In the genomic region with DNA sequence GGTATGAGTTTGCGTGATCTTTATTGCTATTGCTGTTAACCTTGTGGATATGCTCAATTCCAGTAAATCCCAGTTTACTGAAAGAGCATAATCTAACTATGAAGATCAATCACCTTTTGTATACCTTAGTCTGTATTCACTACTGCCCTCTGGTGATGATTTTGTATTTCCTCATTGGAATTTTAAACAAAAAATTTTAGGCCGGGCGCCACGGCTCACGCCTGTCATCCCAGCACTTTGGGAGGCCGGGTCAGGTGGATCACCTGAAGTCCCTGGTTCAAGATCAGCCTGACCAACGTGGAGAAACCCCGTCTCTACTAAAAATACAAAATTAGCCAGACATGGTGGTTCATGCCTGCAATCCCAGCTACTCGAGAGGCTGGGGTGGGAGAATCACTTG, we compare ENCODE assay signal across 14 cellular contexts. TPM values are rescaled to one million over a fixed set of nuclear protein-coding genes. Genes with fewer than 3 reads are reported as not detected.
A peak's percentile ranks its signal among the peaks of the same experiment; 100 is the strongest.
DNase-seq lines count a peak whose midpoint lies in the region; ATAC-seq, FAIRE-seq and TF ChIP-seq lines count a peak whose summit lies in the region.
"Had no signal": no experiment of that assay in that cellular context is flagged by ENCODE, and none has a peak within 500 bp of the region (broad histone marks: within the 10 kb centered on the region; RNA-seq: fewer than 3 reads in every experiment).

No MANE protein-coding gene starts in this region.

- POLR2A ChIA-PET in HepG2 (lab: Yijun Ruan, JAX): no interaction called here

- no peak for DNase-seq in BE2C
- DNase-seq in GM23338 (ENCODE audit: low spot score): peak; percentile 57
- DNase-seq in adipocyte (ENCODE audit: low read depth): peak; percentile 49
- DNase-seq in HepG2 (ENCODE audit: low spot score): peak; percentile 24
- DNase-seq in pons (ENCODE audit: low spot score): no peak
- DNase-seq in stimulated activated CD4-positive, alpha-beta T cell treated with anti-CD3 and anti-CD28 coated beads, Interleukin-15, amount 100 ng/mL, for 24 hours: no peak
- no peak for DNase-seq in Karpas-422
- no peak for DNase-seq in effector memory CD4-positive, alpha-beta T cell
- DNase-seq: activated T-cell treated with anti-CD3 and anti-CD28 coated beads, Interleukin-2, amount 50 U/mL, for 4 hours; cerebellar nuclear complex; DMS79 treated with DMSO at 0.1 percent for 48 hours; GOT3; heart left ventricle; stimulated activated naive B cell treated with anti-CD40 and anti-IgM and Interleukin-4, amounts not matched to agents 10 μg/mL and 1 μg/mL and 100 μg/mL, for 72 hours had no signal

- 77% methylated on average over 9 of the region's 9 CpGs for WGBS in HepG2 (ENCODE audit: low lambda C conversion rate)

- H3K4me3 ChIP-seq in BE2C (ENCODE audit: low read depth, low read length) (no peak overlapping the region), GM23338 (no peak overlapping the region), adipocyte (ENCODE audit: low read length) (no peak overlapping the region), HepG2 (replicated peaks in 1 of 3; ENCODE audit: insufficient read depth in 1 of 3, low read depth in 2 of 3, low read length in 3 of 3) (no peak overlapping the region), Karpas-422 (ENCODE audit: low read length) (no peak overlapping the region)
- H3K4me3 ChIP-seq in effector memory CD4-positive, alpha-beta T cell (ENCODE audit: insufficient read depth, low read depth, low read length, poor library complexity, severe bottlenecking): no peak overlapping the region
- H3K4me3 ChIP-seq: heart left ventricle had no signal

- H3K9ac ChIP-seq in adipocyte (ENCODE audit: low read length) (no peak overlapping the region), HepG2 (ENCODE audit: insufficient read depth, low read depth, low read length) (no peak overlapping the region), Karpas-422 (ENCODE audit: low read length) (no peak overlapping the region)

- H3F3A ChIP-seq in GM23338 (replicated peaks; ENCODE audit: low read depth): no peaks in the 10 kb centered on the region

- H3K36me3 ChIP-seq in BE2C (no peaks in the 10 kb centered on the region), GM23338 (ENCODE audit: insufficient read depth) (no peaks in the 10 kb centered on the region), adipocyte (ENCODE audit: control insufficient read depth, insufficient read depth, low read length, severe bottlenecking) (no peaks in the 10 kb centered on the region), HepG2 (replicated peaks in 1 of 2; ENCODE audit: control insufficient read depth in 1 of 2, insufficient read depth in 2 of 2, low read length in 2 of 2) (no peaks in the 10 kb centered on the region), Karpas-422 (ENCODE audit: insufficient read depth, low read length) (no peaks in the 10 kb centered on the region)
- H3K36me3 ChIP-seq in effector memory CD4-positive, alpha-beta T cell (ENCODE audit: control insufficient read depth, insufficient read depth, low read length): peaks cover 3% of the 10 kb centered on the region

- H3K4me1 ChIP-seq in BE2C: no peaks in the 10 kb centered on the region
- H3K4me1 ChIP-seq in GM23338 (ENCODE audit: insufficient read depth): no peaks in the 10 kb centered on the region
- H3K4me1 ChIP-seq in adipocyte (ENCODE audit: control insufficient read depth, insufficient read depth, low read length): peaks cover 7% of the 10 kb centered on the region
- peaks cover 22% of the 10 kb centered on the region for H3K4me1 ChIP-seq in HepG2 (ENCODE audit: insufficient read depth, low read length)
- H3K4me1 ChIP-seq in Karpas-422 (ENCODE audit: low read length): peaks cover 12% of the 10 kb centered on the region
- H3K4me1 ChIP-seq in effector memory CD4-positive, alpha-beta T cell (ENCODE audit: control insufficient read depth, insufficient read depth, low read length, poor library complexity, severe bottlenecking): no peaks in the 10 kb centered on the region

- BruUV-seq in HepG2 (replicated peaks; lab: Mats Ljungman, UMichigan): no TSS peak

- H3K4me1 Mint-ChIP-seq in GM23338: peaks cover 3% of the 10 kb centered on the region; the same call in 2 of the 3 replicates

- H3K4me2 ChIP-seq in GM23338 (no peak overlapping the region), HepG2 (ENCODE audit: low read depth, low read length) (no peak overlapping the region), Karpas-422 (ENCODE audit: low read depth, low read length, poor library complexity, severe bottlenecking) (no peak overlapping the region)

- CTCF ChIA-PET in HepG2 (lab: Yijun Ruan, JAX; ENCODE audit: low intra/inter-chr PET ratio, low total read pairs): no interaction called here

- TF ChIP-seq EP300 in HepG2 (IDR thresholded peaks at IDR 0.05; ENCODE audit: low read depth in 2 of 2, low read length in 2 of 2): no peak
- TF ChIP-seq EP300 in HepG2 (CRISPR knock-in tag; IDR thresholded peaks at IDR 0.05; ENCODE audit: borderline replicate concordance): no peak

- in situ Hi-C loops in HepG2 (cut with HindIII; ENCODE audit: extremely low pct_ligation_motif_present, low pct_unique_long_range_greater_than_20kb): no loop called here

- H3K4me3 Mint-ChIP-seq in GM23338: no peak overlapping the region
- H3K4me3 Mint-ChIP-seq: activated T-cell treated with anti-CD3 and anti-CD28 coated beads, Interleukin-2, amount 50 U/mL, for 4 hours; stimulated activated naive B cell treated with anti-CD40 and anti-IgM and Interleukin-4, amounts not matched to agents 10 μg/mL and 1 μg/mL and 100 μg/mL, for 72 hours had no signal

- no peaks in the 10 kb centered on the region for H3K9me3 Mint-ChIP-seq in GM23338
- H3K9me3 Mint-ChIP-seq: activated T-cell treated with anti-CD3 and anti-CD28 coated beads, Interleukin-2, amount 50 U/mL, for 4 hours; stimulated activated naive B cell treated with anti-CD40 and anti-IgM and Interleukin-4, amounts not matched to agents 10 μg/mL and 1 μg/mL and 100 μg/mL, for 72 hours had no signal

- peaks cover 11% of the 10 kb centered on the region for H3K27me3 Mint-ChIP-seq in GM23338 (ENCODE audit: insufficient read depth, low read depth, poor library complexity)
- H3K27me3 Mint-ChIP-seq: stimulated activated naive B cell treated with anti-CD40 and anti-IgM and Interleukin-4, amounts not matched to agents 10 μg/mL and 1 μg/mL and 100 μg/mL, for 72 hours had no signal

- ATAC-seq in GM23338 (no peak; the same call in 1 of the 3 replicates), HepG2 (no peak)
- ATAC-seq: activated T-cell treated with anti-CD3 and anti-CD28 coated beads, Interleukin-2, amount 50 U/mL, for 4 hours; stimulated activated naive B cell treated with anti-CD40 and anti-IgM and Interleukin-4, amounts not matched to agents 10 μg/mL and 1 μg/mL and 100 μg/mL, for 72 hours had no signal

- intact Hi-C loops in HepG2 (cut with micrococcal nuclease; ENCODE audit: unreplicated experiment): no loop called here

- H3K9me2 ChIP-seq in GM23338 (ENCODE audit: insufficient read depth): no peaks in the 10 kb centered on the region
- no peaks in the 10 kb centered on the region for H3K9me2 ChIP-seq in Karpas-422 (replicated peaks; ENCODE audit: insufficient read depth, low read length)

- no peak overlapping the region for H2AFZ ChIP-seq in GM23338
- H2AFZ ChIP-seq in HepG2 (ENCODE audit: low read length): no peak overlapping the region
- H2AFZ ChIP-seq in Karpas-422 (ENCODE audit: low read length): no peak overlapping the region

- peak; percentile 25; the same call in 1 of the 2 replicates for TF ChIP-seq CTCF in BE2C (IDR thresholded peaks at IDR 0.05; ENCODE audit: low read depth, low read length)
- TF ChIP-seq CTCF in GM23338 (conservative IDR thresholded peaks at IDR 0.05; ENCODE audit: low read depth in 2 of 2): peak in 1 of 2 experiments; percentile 57; a peak in 3 of 4 replicates
- peak; percentile 40 for TF ChIP-seq CTCF in HepG2 (CRISPR knock-in tag; IDR thresholded peaks at IDR 0.05)

- H3K9me3 ChIP-seq in BE2C: no peaks in the 10 kb centered on the region
- H3K9me3 ChIP-seq in adipocyte (ENCODE audit: control insufficient read depth, low read length): no peaks in the 10 kb centered on the region
- no peaks in the 10 kb centered on the region for H3K9me3 ChIP-seq in HepG2 (ENCODE audit: low read length)
- H3K9me3 ChIP-seq in Karpas-422 (ENCODE audit: low read length): no peaks in the 10 kb centered on the region
- no peaks in the 10 kb centered on the region for H3K9me3 ChIP-seq in effector memory CD4-positive, alpha-beta T cell (ENCODE audit: control insufficient read depth, low read length)
- H3K9me3 ChIP-seq: heart left ventricle had no signal

- peak; percentile 66 for FAIRE-seq in HepG2 (lab: Jason Lieb, UNC)

- no peak for TF ChIP-seq POLR2A in HepG2 (IDR thresholded peaks at IDR 0.05; ENCODE audit: insufficient read depth in 1 of 2, low read depth in 2 of 2, low read length in 2 of 2)

- H3K79me2 ChIP-seq in GM23338 (replicated peaks; ENCODE audit: insufficient read depth) (peaks cover 8% of the 10 kb centered on the region; the same call in 1 of the 2 replicates), HepG2 (ENCODE audit: insufficient read depth, low read length) (peaks cover 4% of the 10 kb centered on the region), Karpas-422 (ENCODE audit: low read length) (peaks cover 33% of the 10 kb centered on the region)

- H3K27me3 ChIP-seq in BE2C (no peaks in the 10 kb centered on the region), GM23338 (ENCODE audit: insufficient read depth) (no peaks in the 10 kb centered on the region), adipocyte (replicated peaks; ENCODE audit: control insufficient read depth, insufficient read depth, low read length) (no peaks in the 10 kb centered on the region), HepG2 (ENCODE audit: control insufficient read depth in 1 of 2, insufficient read depth in 2 of 2, low read length in 2 of 2) (no peaks in the 10 kb centered on the region), Karpas-422 (ENCODE audit: low read length) (no peaks in the 10 kb centered on the region)
- H3K27me3 ChIP-seq in effector memory CD4-positive, alpha-beta T cell (replicated peaks; ENCODE audit: control insufficient read depth, insufficient read depth, low read length, poor library complexity, severe bottlenecking): no peaks in the 10 kb centered on the region
- H3K27me3 ChIP-seq: heart left ventricle had no signal

- no peak for TF ChIP-seq RAD21 in HepG2 (CRISPR knock-in tag; IDR thresholded peaks at IDR 0.05)

- no peak overlapping the region for H3K27ac ChIP-seq in GM23338 (ENCODE audit: low read depth)
- H3K27ac ChIP-seq in HepG2 (ENCODE audit: extremely low read length, insufficient read depth, low read length): no peak overlapping the region
- H3K27ac ChIP-seq in Karpas-422 (ENCODE audit: low read length): no peak overlapping the region
- H3K27ac ChIP-seq in effector memory CD4-positive, alpha-beta T cell (ENCODE audit: insufficient read depth, low read length, poor library complexity, severe bottlenecking): no peak overlapping the region
- H3K27ac ChIP-seq: heart left ventricle had no signal

- no peaks in the 10 kb centered on the region for H4K20me1 ChIP-seq in GM23338 (replicated peaks; ENCODE audit: insufficient read depth)
- no peaks in the 10 kb centered on the region for H4K20me1 ChIP-seq in HepG2 (ENCODE audit: insufficient read depth, low read length)
- H4K20me1 ChIP-seq in Karpas-422 (ENCODE audit: insufficient read depth, low read depth, low read length): no peaks in the 10 kb centered on the region

- H3K36me3 Mint-ChIP-seq in GM23338 (ENCODE audit: low read depth): no peaks in the 10 kb centered on the region; the same call in 2 of the 3 replicates

- no peak overlapping the region for H3K27ac Mint-ChIP-seq in GM23338
- H3K27ac Mint-ChIP-seq: stimulated activated naive B cell treated with anti-CD40 and anti-IgM and Interleukin-4, amounts not matched to agents 10 μg/mL and 1 μg/mL and 100 μg/mL, for 72 hours had no signal

RNA-seq across cellular contexts. Expression of a gene that starts 5.1 kb away (rescaled TPM):
- polyA plus RNA-seq in BE2C (2012; ENCODE audit: insufficient read depth, insufficient read length, low read depth): 18.6 TPM
- total RNA-seq in GM23338 (2014; rRNA removed; shearing (Covaris generic)): 19.1 and 54.9 TPM in 2 replicates
- polyA plus RNA-seq in GM23338 (2016; fragmentation: Nextera tagmentation; extraction: Ambion mirVana) (73.9 and 83.7 TPM in 2 replicates), HepG2 (2011; rRNA removed) (22.8 and 25.7 TPM in 2 replicates)
- 105 and 125 TPM in 2 replicates for total RNA-seq in HepG2 (2016; rRNA removed; fragmentation: Illumina TruSeq; extraction: Trizol)
- 137 and 165 TPM in 2 replicates for total RNA-seq in HepG2 (2016; cell fraction: cytosol; rRNA removed; fragmentation: Illumina TruSeq; extraction: Trizol; ENCODE audit: low read depth)
- total RNA-seq in HepG2 (2016; cell fraction: insoluble cytoplasmic fraction; rRNA removed; fragmentation: Illumina TruSeq; extraction: Trizol): 102 and 125 TPM in 2 replicates
- 133 and 151 TPM in 2 replicates for total RNA-seq in HepG2 (2016; cell fraction: membrane; rRNA removed; fragmentation: Illumina TruSeq; extraction: Trizol)
- 41.5 and 44.9 TPM in 2 replicates for total RNA-seq in HepG2 (2016; cell fraction: nucleus; rRNA removed; fragmentation: Illumina TruSeq; extraction: Trizol)
- 25.9 and 29.9 TPM in 2 replicates for polyA plus RNA-seq in HepG2 (2011; cell fraction: cytosol; rRNA removed)
- polyA plus RNA-seq in HepG2 (2011; cell fraction: nucleus; rRNA removed): 12.0 and 12.6 TPM in 2 replicates
- 35.6 and 38.0 TPM in 2 replicates for polyA plus RNA-seq in HepG2 (2012)
- polyA plus RNA-seq in HepG2 (2016; cell fraction: cytosol; fragmentation: Illumina TruSeq; extraction: Trizol; ENCODE audit: low read depth): 146 and 159 TPM in 2 replicates
- polyA plus RNA-seq in HepG2 (2016; cell fraction: insoluble cytoplasmic fraction; fragmentation: Illumina TruSeq; extraction: Trizol; ENCODE audit: low read depth): 125 and 128 TPM in 2 replicates
- polyA plus RNA-seq in HepG2 (2016; cell fraction: membrane; fragmentation: Illumina TruSeq; extraction: Trizol; ENCODE audit: low read depth): 113 and 115 TPM in 2 replicates
- polyA plus RNA-seq in HepG2 (2016; cell fraction: nucleus; fragmentation: Illumina TruSeq; extraction: Trizol; ENCODE audit: insufficient read depth, low read depth): 57.4 and 59.6 TPM in 2 replicates
- 9.1 and 10.7 TPM in 2 replicates for polyA minus RNA-seq in HepG2 (2011; rRNA and poly(A)+ RNA removed; ENCODE audit: low replicate concordance)
- polyA minus RNA-seq in HepG2 (2011; cell fraction: cytosol; rRNA and poly(A)+ RNA removed): 8.6 and 9.5 TPM in 2 replicates
- polyA minus RNA-seq in HepG2 (2011; cell fraction: nucleus; rRNA and poly(A)+ RNA removed): 14.5 and 17.4 TPM in 2 replicates
- total RNA-seq in Karpas-422 (2014; rRNA removed; shearing (Covaris generic); ENCODE audit: low replicate concordance): 33.3 and 39.4 TPM in 2 replicates

RNA-seq across cellular contexts. Expression of a gene that starts 22.1 kb away (rescaled TPM):
- 99.2 TPM for polyA plus RNA-seq in BE2C (2012; ENCODE audit: insufficient read depth, insufficient read length, low read depth)
- total RNA-seq in GM23338 (2014; rRNA removed; shearing (Covaris generic)): 343 and 378 TPM in 2 replicates
- 314 and 333 TPM in 2 replicates for polyA plus RNA-seq in GM23338 (2016; fragmentation: Nextera tagmentation; extraction: Ambion mirVana)
- total RNA-seq in HepG2 (2016; rRNA removed; fragmentation: Illumina TruSeq; extraction: Trizol): 340 and 437 TPM in 2 replicates
- total RNA-seq in HepG2 (2016; cell fraction: cytosol; rRNA removed; fragmentation: Illumina TruSeq; extraction: Trizol; ENCODE audit: low read depth): 104 and 110 TPM in 2 replicates
- total RNA-seq in HepG2 (2016; cell fraction: insoluble cytoplasmic fraction; rRNA removed; fragmentation: Illumina TruSeq; extraction: Trizol): 333 and 424 TPM in 2 replicates
- 151 and 155 TPM in 2 replicates for total RNA-seq in HepG2 (2016; cell fraction: membrane; rRNA removed; fragmentation: Illumina TruSeq; extraction: Trizol)
- 146 and 161 TPM in 2 replicates for total RNA-seq in HepG2 (2016; cell fraction: nucleus; rRNA removed; fragmentation: Illumina TruSeq; extraction: Trizol)
- polyA plus RNA-seq in HepG2 (2011; rRNA removed): 107 and 138 TPM in 2 replicates
- polyA plus RNA-seq in HepG2 (2011; cell fraction: cytosol; rRNA removed): 82.8 and 109 TPM in 2 replicates
- 37.1 and 40.4 TPM in 2 replicates for polyA plus RNA-seq in HepG2 (2011; cell fraction: nucleus; rRNA removed)
- polyA plus RNA-seq in HepG2 (2012): 213 and 256 TPM in 2 replicates
- polyA plus RNA-seq in HepG2 (2016; cell fraction: cytosol; fragmentation: Illumina TruSeq; extraction: Trizol; ENCODE audit: low read depth): 49.7 and 50.6 TPM in 2 replicates
- polyA plus RNA-seq in HepG2 (2016; cell fraction: insoluble cytoplasmic fraction; fragmentation: Illumina TruSeq; extraction: Trizol; ENCODE audit: low read depth): 353 and 356 TPM in 2 replicates
- 70.7 and 79.2 TPM in 2 replicates for polyA plus RNA-seq in HepG2 (2016; cell fraction: membrane; fragmentation: Illumina TruSeq; extraction: Trizol; ENCODE audit: low read depth)
- 148 and 151 TPM in 2 replicates for polyA plus RNA-seq in HepG2 (2016; cell fraction: nucleus; fragmentation: Illumina TruSeq; extraction: Trizol; ENCODE audit: insufficient read depth, low read depth)
- polyA minus RNA-seq in HepG2 (2011; rRNA and poly(A)+ RNA removed; ENCODE audit: low replicate concordance): 71.9 and 75.3 TPM in 2 replicates
- 132 and 133 TPM in 2 replicates for polyA minus RNA-seq in HepG2 (2011; cell fraction: cytosol; rRNA and poly(A)+ RNA removed)
- 81.9 and 92.7 TPM in 2 replicates for polyA minus RNA-seq in HepG2 (2011; cell fraction: nucleus; rRNA and poly(A)+ RNA removed)
- 209 and 326 TPM in 2 replicates for total RNA-seq in Karpas-422 (2014; rRNA removed; shearing (Covaris generic); ENCODE audit: low replicate concordance)

RNA-seq across cellular contexts. Expression of a gene that starts 56.7 kb away (rescaled TPM):
- polyA plus RNA-seq in BE2C (2012; ENCODE audit: insufficient read depth, insufficient read length, low read depth): 0.60 TPM
- 13.1 and 16.2 TPM in 2 replicates for total RNA-seq in GM23338 (2014; rRNA removed; shearing (Covaris generic))
- polyA plus RNA-seq in GM23338 (2016; fragmentation: Nextera tagmentation; extraction: Ambion mirVana) (24.8 and 27.4 TPM in 2 replicates), HepG2 (2011; rRNA removed) (1.8 and 2.7 TPM in 2 replicates)
- total RNA-seq in HepG2 (2016; rRNA removed; fragmentation: Illumina TruSeq; extraction: Trizol): 3.4 and 5.0 TPM in 2 replicates
- 0.81 and 1.1 TPM in 2 replicates for total RNA-seq in HepG2 (2016; cell fraction: cytosol; rRNA removed; fragmentation: Illumina TruSeq; extraction: Trizol; ENCODE audit: low read depth)
- total RNA-seq in HepG2 (2016; cell fraction: insoluble cytoplasmic fraction; rRNA removed; fragmentation: Illumina TruSeq; extraction: Trizol): 3.5 and 5.4 TPM in 2 replicates
- 2.5 and 2.7 TPM in 2 replicates for total RNA-seq in HepG2 (2016; cell fraction: membrane; rRNA removed; fragmentation: Illumina TruSeq; extraction: Trizol)
- 5.8 and 7.4 TPM in 2 replicates for total RNA-seq in HepG2 (2016; cell fraction: nucleus; rRNA removed; fragmentation: Illumina TruSeq; extraction: Trizol)
- polyA plus RNA-seq in HepG2 (2011; cell fraction: cytosol; rRNA removed): 0.50 and 0.65 TPM in 2 replicates
- 2.8 and 3.2 TPM in 2 replicates for polyA plus RNA-seq in HepG2 (2011; cell fraction: nucleus; rRNA removed)
- 2.5 and 3.3 TPM in 2 replicates for polyA plus RNA-seq in HepG2 (2012)
- 0.29 and 0.33 TPM in 2 replicates for polyA plus RNA-seq in HepG2 (2016; cell fraction: cytosol; fragmentation: Illumina TruSeq; extraction: Trizol; ENCODE audit: low read depth)
- polyA plus RNA-seq in HepG2 (2016; cell fraction: insoluble cytoplasmic fraction; fragmentation: Illumina TruSeq; extraction: Trizol; ENCODE audit: low read depth): 6.6 and 9.6 TPM in 2 replicates
- polyA plus RNA-seq in HepG2 (2016; cell fraction: membrane; fragmentation: Illumina TruSeq; extraction: Trizol; ENCODE audit: low read depth): 1.2 TPM in 2 replicates
- polyA plus RNA-seq in HepG2 (2016; cell fraction: nucleus; fragmentation: Illumina TruSeq; extraction: Trizol; ENCODE audit: insufficient read depth, low read depth): 19.9 and 20.4 TPM in 2 replicates
- 0.64 and 1.3 TPM in 2 replicates for polyA minus RNA-seq in HepG2 (2011; rRNA and poly(A)+ RNA removed; ENCODE audit: low replicate concordance)
- 0.70 and 0.89 TPM in 2 replicates for polyA minus RNA-seq in HepG2 (2011; cell fraction: cytosol; rRNA and poly(A)+ RNA removed)
- polyA minus RNA-seq in HepG2 (2011; cell fraction: nucleus; rRNA and poly(A)+ RNA removed): 5.8 TPM in 2 replicates
- 5.9 and 9.5 TPM in 2 replicates for total RNA-seq in Karpas-422 (2014; rRNA removed; shearing (Covaris generic); ENCODE audit: low replicate concordance)

Comparison
In these comparisons a context has a peak if more than half of its experiments do, and no peak if none do; other contexts are left out.
1. DNase-seq: peak in GM23338 (single experiment), adipocyte (single experiment) and HepG2 (single experiment); none in BE2C (single experiment), pons (single experiment), stimulated activated CD4-positive, alpha-beta T cell treated with anti-CD3 and anti-CD28 coated beads, Interleukin-15, amount 100 ng/mL, for 24 hours (single experiment), Karpas-422 (single experiment) and effector memory CD4-positive, alpha-beta T cell (0 of 3).